Comparison of ENCODE assay signal across 1 cellular context in the genomic region with DNA sequence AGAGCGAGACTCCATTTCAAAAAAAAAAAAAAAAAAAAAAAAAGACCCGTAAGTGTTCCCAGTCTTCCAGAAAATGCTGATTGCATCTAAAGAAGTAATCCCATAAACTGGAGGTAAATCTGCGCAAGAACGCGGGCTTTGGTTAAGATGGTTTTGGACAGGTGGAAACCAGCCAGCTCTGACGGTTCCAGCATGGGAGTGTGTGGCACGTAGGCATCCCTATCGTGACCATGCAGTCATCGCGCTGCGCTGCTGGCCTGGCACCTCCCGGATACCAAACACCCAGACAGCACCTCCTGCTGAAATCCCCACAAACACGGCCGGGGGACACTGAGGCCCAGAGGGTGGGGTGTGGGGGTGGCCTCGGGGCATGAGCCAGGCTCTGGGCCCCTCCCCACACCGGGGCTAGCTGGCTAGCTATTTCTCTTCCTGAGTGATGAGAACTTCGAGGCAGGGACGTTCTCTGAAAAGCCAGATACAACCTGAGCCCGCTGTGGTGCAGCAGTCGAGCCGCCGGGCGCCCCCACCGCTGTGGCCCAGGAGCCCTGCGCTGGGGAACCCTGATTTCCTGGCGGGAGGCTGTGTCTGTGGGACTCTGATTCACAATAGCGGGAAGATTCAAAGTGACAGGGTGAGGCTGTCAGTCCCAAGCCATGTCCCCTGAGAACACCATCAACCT.
TF ChIP-seq lines count a peak whose summit lies in the region.

No MANE protein-coding gene starts in this region.

TF ChIP-seq in H1, 55 proteins besides CTCF, POLR2A, EP300 and RAD21:
- TF ChIP-seq ATF3 (IDR thresholded peaks at IDR 0.05; ENCODE audit: insufficient read depth, low read depth, low read length): no peak
